13 cellular contexts compared by ENCODE assay signal in the genomic region with DNA sequence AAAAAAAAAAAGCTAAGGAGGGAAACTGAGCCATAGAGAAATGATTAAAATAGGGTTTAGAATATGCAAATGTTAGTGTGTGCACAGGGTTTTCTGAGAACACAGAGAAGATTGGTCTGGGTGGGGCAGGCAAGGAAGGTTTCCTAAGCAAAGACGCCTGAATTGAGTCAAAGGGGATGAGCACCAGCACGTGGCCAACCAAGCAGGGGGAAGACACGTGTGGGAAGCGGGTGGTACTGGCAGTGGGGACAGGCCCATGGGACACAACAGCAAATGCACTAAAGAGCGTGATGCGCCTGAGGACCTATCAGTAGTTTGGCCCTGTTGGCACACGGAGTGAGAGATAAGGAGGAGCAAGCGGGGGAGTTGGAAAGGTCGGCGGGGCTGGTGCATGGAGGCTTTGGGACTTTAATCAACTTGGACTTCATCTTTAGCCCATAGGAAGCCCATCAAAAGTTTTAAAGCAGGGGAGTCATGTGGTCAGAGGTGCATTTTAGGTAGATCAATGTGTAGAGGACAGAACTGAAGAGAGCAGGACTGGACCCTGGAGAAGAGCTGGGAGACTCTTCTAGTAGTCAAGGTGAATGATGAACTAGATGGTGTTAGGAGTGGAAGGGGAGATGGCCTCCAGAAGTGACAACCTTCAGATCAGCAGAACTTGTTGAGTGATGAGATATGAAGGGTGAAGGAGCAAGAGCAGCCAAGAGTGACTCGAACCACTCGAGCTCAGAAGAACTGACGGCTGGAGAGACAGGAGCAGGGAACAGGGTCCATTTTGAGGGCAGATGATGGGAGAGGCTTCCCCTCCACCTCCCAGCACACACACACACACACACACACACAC. TPM values are rescaled to one million over a fixed set of nuclear protein-coding genes. Genes with fewer than 3 reads are reported as not detected.
DNase-seq lines count a peak whose midpoint lies in the region; ATAC-seq and TF ChIP-seq lines count a peak whose summit lies in the region.
"Had no signal": no experiment of that assay in that cellular context is flagged by ENCODE, and none has a peak within 500 bp of the region (broad histone marks: within the 10 kb centered on the region; RNA-seq: fewer than 3 reads in every experiment).

No MANE protein-coding gene starts in this region.

- H3K9me3 ChIP-seq in SJSA1 (replicated peaks) (no peaks in the 10 kb centered on the region), esophagus muscularis mucosa (no peaks in the 10 kb centered on the region), osteoblast (ENCODE audit: low read depth, low read length) (no peaks in the 10 kb centered on the region)

- CTCF ChIA-PET in Calu3 (lab: Charles Lee): interaction anchor here (0.7 to 1.5 kb wide), 2 partner anchors 11 to 277 kb away, joined by 3 to 4 read pairs; no protein-coding TSS in a partner anchor

- no peaks in the 10 kb centered on the region for H3K36me3 Mint-ChIP-seq in Calu3 (ENCODE audit: insufficient read depth, unreplicated experiment)
- H3K36me3 Mint-ChIP-seq: CD4-positive, CD25-positive, alpha-beta regulatory T cell had no signal

- no peaks in the 10 kb centered on the region for H3K79me2 ChIP-seq in osteoblast (ENCODE audit: insufficient read depth, low read length)

- H3K36me3 ChIP-seq in SJSA1: no peaks in the 10 kb centered on the region; the same call in 1 of the 2 replicates
- H3K36me3 ChIP-seq in esophagus muscularis mucosa: no peaks in the 10 kb centered on the region
- H3K36me3 ChIP-seq in osteoblast (ENCODE audit: insufficient read depth, low read length): no peaks in the 10 kb centered on the region

- no peak overlapping the region for H2AFZ ChIP-seq in osteoblast (ENCODE audit: low read length)
- H2AFZ ChIP-seq: PC-9 had no signal

- no peak for TF ChIP-seq EP300 in esophagus muscularis mucosa (IDR thresholded peaks at IDR 0.05)

- H3K4me3 ChIP-seq in SJSA1 (no peak overlapping the region), esophagus muscularis mucosa (no peak overlapping the region), osteoblast (ENCODE audit: insufficient read depth, low read length) (no peak overlapping the region)
- H3K4me3 ChIP-seq: PC-9 had no signal

- TF ChIP-seq CTCF in Calu3 (IDR thresholded peaks at IDR 0.05; ENCODE audit: unreplicated experiment) (no peak), esophagus muscularis mucosa (IDR thresholded peaks at IDR 0.05) (no peak), osteoblast (IDR thresholded peaks at IDR 0.05; ENCODE audit: extremely low read depth, low read depth, low read length) (no peak)

- no peaks in the 10 kb centered on the region for H3K27me3 ChIP-seq in SJSA1 (replicated peaks)
- peaks cover 0 to 7% (median 0%) of the 10 kb centered on the region in 4 donors for H3K27me3 ChIP-seq in esophagus muscularis mucosa
- no peaks in the 10 kb centered on the region for H3K27me3 ChIP-seq in osteoblast (ENCODE audit: insufficient read depth, low read length)

- peak overlapping the region; percentile 89 for H3K27ac ChIP-seq in SJSA1
- no peak overlapping the region for H3K27ac ChIP-seq in esophagus muscularis mucosa (replicated peaks in 1 of 4)
- H3K27ac ChIP-seq in osteoblast (ENCODE audit: low read depth, low read length): peak overlapping the region; percentile 78
- H3K27ac ChIP-seq: PC-9 had no signal

- intact Hi-C loops in Calu3 (cut with micrococcal nuclease; ENCODE audit: unreplicated experiment): no loop called here
- intact Hi-C loops in esophagus muscularis mucosa (cut with DNase I): no loop called here

- H3K4me1 ChIP-seq in SJSA1 (replicated peaks) (peaks cover 17% of the 10 kb centered on the region), esophagus muscularis mucosa (peaks cover 4 to 12% (median 9%) of the 10 kb centered on the region in 4 donors), osteoblast (ENCODE audit: insufficient read depth, low read length) (peaks cover 14% of the 10 kb centered on the region)

- WGBS in esophagus muscularis mucosa: 91% methylated on average over 13 of the region's 13 CpGs

- ATAC-seq in HG03432 (IDR thresholded peaks at IDR 0.05; ENCODE audit: unreplicated experiment) (no peak), HG03025 (IDR thresholded peaks at IDR 0.05; ENCODE audit: low FRiP score, unreplicated experiment) (no peak)

- H3K9me3 Mint-ChIP-seq in Calu3 (ENCODE audit: low read depth, unreplicated experiment): peaks cover 3% of the 10 kb centered on the region

- no peaks in the 10 kb centered on the region for H3K4me1 Mint-ChIP-seq in Calu3 (ENCODE audit: low read depth, unreplicated experiment)
- H3K4me1 Mint-ChIP-seq: CD4-positive, CD25-positive, alpha-beta regulatory T cell had no signal

- H3K4me2 ChIP-seq in osteoblast (ENCODE audit: insufficient read depth, low read length): no peak overlapping the region
- H3K4me2 ChIP-seq: PC-9 had no signal

- no peak overlapping the region for H3K4me3 Mint-ChIP-seq in Calu3 (ENCODE audit: low read depth, unreplicated experiment)
- H3K4me3 Mint-ChIP-seq: CD4-positive, CD25-positive, alpha-beta regulatory T cell had no signal

- peak overlapping the region; percentile 22 for H3K27ac Mint-ChIP-seq in Calu3 (ENCODE audit: unreplicated experiment)
- H3K27ac Mint-ChIP-seq: CD4-positive, CD25-positive, alpha-beta regulatory T cell had no signal

- TF ChIP-seq POLR2A in esophagus muscularis mucosa (IDR thresholded peaks at IDR 0.05; ENCODE audit: low read depth): no peak

- no TSS peak for BruUV-seq in Calu3 (replicated peaks; lab: Mats Ljungman, UMichigan)

- no peaks in the 10 kb centered on the region for H3K27me3 Mint-ChIP-seq in Calu3 (ENCODE audit: unreplicated experiment)

- H4K20me1 ChIP-seq in osteoblast (ENCODE audit: insufficient read depth, low read length): no peaks in the 10 kb centered on the region

- DNase-seq in Calu3: no peak
- DNase-seq in SJSA1 (ENCODE audit: low read depth in 1 of 2, low spot score in 2 of 2): no peak
- peak; percentile 55 for DNase-seq in esophagus muscularis mucosa (ENCODE audit: extremely low spot score)
- DNase-seq in osteoblast (ENCODE audit: insufficient read length, low spot score, missing footprints): no peak
- no peak for DNase-seq in NCI-H1694 treated with DMSO at 0.1 percent for 48 hours (lab: John Stamatoyannopoulos, UW)
- DNase-seq: ACHN; CD4-positive, CD25-positive, alpha-beta regulatory T cell; DMS79 treated with DMSO at 0.1 percent for 48 hours; NCI-H146; NCI-H446; PC-9 had no signal

RNA-seq across cellular contexts. Expression of a gene that starts 40.2 kb away (rescaled TPM):
- total RNA-seq in Calu3 (2022): 62.2 and 71.7 TPM in 2 replicates
- 27.1 and 32.9 TPM in 2 replicates for total RNA-seq in SJSA1 (2014; rRNA removed; shearing (Covaris generic))
- 10 to 100 TPM; 17.9 to 22.8 (median 21.5) TPM for total RNA-seq in esophagus muscularis mucosa
- total RNA-seq in osteoblast: 31.1 and 36.8 TPM in 2 replicates

Comparison
In these comparisons a context has a peak if more than half of its experiments do, and no peak if none do; other contexts are left out.
1. H3K27ac ChIP-seq: peak in SJSA1 (single experiment) and osteoblast (single experiment); none in esophagus muscularis mucosa (0 of 4).